9 cellular contexts compared by ENCODE assay signal in the genomic region with DNA sequence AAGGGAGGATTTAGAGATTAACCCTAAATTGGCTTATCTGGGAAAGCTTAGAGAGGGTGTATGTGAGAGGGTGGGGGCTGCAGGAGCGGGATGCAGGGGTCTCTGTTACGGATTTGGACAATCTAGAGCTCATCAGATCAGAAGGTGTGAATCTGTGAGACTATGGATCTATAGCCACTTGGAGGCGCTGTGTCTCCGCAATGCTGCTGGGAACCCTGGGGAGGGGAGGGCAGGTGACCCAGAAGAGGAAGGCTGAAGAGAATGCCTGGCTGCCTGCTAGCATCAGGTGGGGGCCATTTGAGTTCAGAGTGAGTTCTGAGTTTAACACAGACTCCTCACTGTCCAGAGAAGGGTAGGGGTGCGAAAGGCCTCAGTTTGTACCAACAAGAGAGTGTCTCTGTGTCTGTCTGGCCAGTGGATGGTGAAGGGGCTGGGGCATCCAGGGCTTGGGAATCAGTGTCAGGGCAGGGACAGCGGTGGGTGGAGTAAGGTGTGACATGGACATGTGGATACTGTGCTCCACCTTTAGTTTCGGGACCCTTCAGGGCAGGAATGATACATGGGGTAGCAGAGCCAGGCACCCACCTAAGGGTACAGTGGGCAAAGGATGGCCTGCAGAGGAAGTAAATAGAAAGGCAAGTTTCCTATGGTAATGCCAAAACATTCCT.
DNase-seq lines count a peak whose midpoint lies in the region; ATAC-seq and TF ChIP-seq lines count a peak whose summit lies in the region.
"Had no signal": no experiment of that assay in that cellular context is flagged by ENCODE, and none has a peak within 500 bp of the region (broad histone marks: within the 10 kb centered on the region; RNA-seq: fewer than 3 reads in every experiment).

No MANE protein-coding gene starts in this region.

- intact Hi-C loops in activated CD4-positive, alpha-beta T cell treated with anti-CD3 and anti-CD28 coated beads for 36 hours (cut with DNase I, micrococcal nuclease): loop anchor here in 1 of 2 experiments (5.0 kb wide), 1 partner anchor 362 kb away; no protein-coding TSS in a partner anchor
- intact Hi-C loops in esophagus squamous epithelium (cut with DNase I): no loop called here

- CTCF ChIA-PET in activated CD4-positive, alpha-beta T cell treated with anti-CD3 and anti-CD28 coated beads for 36 hours (lab: Charles Lee): interaction anchor here (0.5 to 2.0 kb wide), 16 partner anchors 10 to 609 kb away, joined by 3 to 10 read pairs (median 3); no protein-coding TSS in a partner anchor

- no peaks in the 10 kb centered on the region for H3K36me3 Mint-ChIP-seq in activated CD4-positive, alpha-beta T cell treated with anti-CD3 and anti-CD28 coated beads for 36 hours (ENCODE audit: low read depth)
- no peaks in the 10 kb centered on the region for H3K36me3 Mint-ChIP-seq in chondrocyte (ENCODE audit: low read depth)

- no peaks in the 10 kb centered on the region for H3K9me3 Mint-ChIP-seq in activated CD4-positive, alpha-beta T cell treated with anti-CD3 and anti-CD28 coated beads for 36 hours (ENCODE audit: low read depth)
- H3K9me3 Mint-ChIP-seq in chondrocyte (ENCODE audit: low read depth): no peaks in the 10 kb centered on the region

- peaks cover 34% of the 10 kb centered on the region for H3K4me1 Mint-ChIP-seq in activated CD4-positive, alpha-beta T cell treated with anti-CD3 and anti-CD28 coated beads for 36 hours
- H3K4me1 Mint-ChIP-seq in chondrocyte (ENCODE audit: low read depth): peaks cover 14% of the 10 kb centered on the region

- H3K36me3 ChIP-seq in esophagus squamous epithelium: no peaks in the 10 kb centered on the region

- no peak for TF ChIP-seq POLR2A in esophagus squamous epithelium (IDR thresholded peaks at IDR 0.05)

- H3K27ac Mint-ChIP-seq in activated CD4-positive, alpha-beta T cell treated with anti-CD3 and anti-CD28 coated beads for 36 hours: peak overlapping the region; percentile 47
- H3K27ac Mint-ChIP-seq in chondrocyte (ENCODE audit: unreplicated experiment): no peak overlapping the region

- 39 to 61% methylated on average over 5 to 7 of the region's 7 CpGs for WGBS in esophagus squamous epithelium, 2 donors

- TF ChIP-seq CTCF in chondrocyte (IDR thresholded peaks at IDR 0.05) (peak; percentile 29), esophagus squamous epithelium (IDR thresholded peaks at IDR 0.05) (no peak)

- no peaks in the 10 kb centered on the region for H3K27me3 Mint-ChIP-seq in activated CD4-positive, alpha-beta T cell treated with anti-CD3 and anti-CD28 coated beads for 36 hours
- H3K27me3 Mint-ChIP-seq in chondrocyte (ENCODE audit: low read depth): peaks cover 3% of the 10 kb centered on the region

- POLR2A ChIA-PET in activated CD4-positive, alpha-beta T cell treated with anti-CD3 and anti-CD28 coated beads for 36 hours (lab: Charles Lee): no interaction called here

- peak; percentile 69 for DNase-seq in activated CD4-positive, alpha-beta T cell treated with anti-CD3 and anti-CD28 coated beads for 36 hours
- DNase-seq in activated CD4-positive, alpha-beta T cell treated with anti-CD3 and anti-CD28 coated beads for 1 hour: no peak
- DNase-seq in T follicular helper cell (ENCODE audit: low read depth) (peak; percentile 36), chondrocyte (ENCODE audit: low spot score) (no peak), esophagus squamous epithelium (lab: John Stamatoyannopoulos, UW) (no peak), KBM-7 (no peak)
- DNase-seq in stimulated activated CD4-positive, alpha-beta T cell treated with anti-CD3 and anti-CD28 coated beads, Interleukin-4, amount 100 ng/mL, for 1 hour: peak; percentile 34
- DNase-seq: testis had no signal

- H3K9me3 ChIP-seq in esophagus squamous epithelium: no peaks in the 10 kb centered on the region
- H3K9me3 ChIP-seq: testis had no signal

- H3K4me3 ChIP-seq in esophagus squamous epithelium: no peak overlapping the region
- H3K4me3 ChIP-seq: testis had no signal

- in situ Hi-C loops in KBM-7 (cut with MboI; ENCODE audit: low pct_unique_long_range_greater_than_20kb, low sequenced_read_pairs): no loop called here

- no peak overlapping the region for H3K27ac ChIP-seq in esophagus squamous epithelium
- H3K27ac ChIP-seq: testis had no signal

- H3K4me3 Mint-ChIP-seq in activated CD4-positive, alpha-beta T cell treated with anti-CD3 and anti-CD28 coated beads for 36 hours: no peak overlapping the region
- H3K4me3 Mint-ChIP-seq in chondrocyte (ENCODE audit: unreplicated experiment): no peak overlapping the region

- H3K27me3 ChIP-seq in esophagus squamous epithelium: no peaks in the 10 kb centered on the region
- H3K27me3 ChIP-seq: testis had no signal

- peak; percentile 78 for ATAC-seq in activated CD4-positive, alpha-beta T cell treated with anti-CD3 and anti-CD28 coated beads for 36 hours
- no peak for ATAC-seq in HG03342 (IDR thresholded peaks at IDR 0.05; ENCODE audit: unreplicated experiment)

- H3K4me1 ChIP-seq in esophagus squamous epithelium: no peaks in the 10 kb centered on the region
- H3K4me1 ChIP-seq: testis had no signal

Comparison
In these comparisons a context has a peak if more than half of its experiments do, and no peak if none do; other contexts are left out.
1. DNase-seq: peak in activated CD4-positive, alpha-beta T cell treated with anti-CD3 and anti-CD28 coated beads for 36 hours (single experiment), T follicular helper cell (single experiment) and stimulated activated CD4-positive, alpha-beta T cell treated with anti-CD3 and anti-CD28 coated beads, Interleukin-4, amount 100 ng/mL, for 1 hour (single experiment); none in activated CD4-positive, alpha-beta T cell treated with anti-CD3 and anti-CD28 coated beads for 1 hour (single experiment), chondrocyte (single experiment), esophagus squamous epithelium (single experiment) and KBM-7 (single experiment).